In the genomic region with DNA sequence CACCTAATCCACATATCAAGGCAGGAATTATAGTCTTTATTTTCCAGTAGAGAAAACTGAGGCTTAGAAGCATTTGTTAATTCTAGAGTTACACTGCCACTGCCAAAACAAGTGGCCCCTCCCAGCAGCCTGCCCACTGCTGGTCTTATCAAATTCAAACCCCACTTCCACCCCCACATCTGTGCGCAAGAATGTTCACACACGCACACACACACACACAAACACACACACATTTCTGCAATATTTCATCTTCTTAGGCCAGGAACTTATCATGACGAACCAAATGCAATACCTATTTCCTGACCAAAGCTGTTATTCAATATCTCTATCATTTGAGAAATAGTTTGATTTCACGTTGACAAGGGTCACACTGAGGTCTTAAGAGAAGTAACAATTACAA, we compare ENCODE assay signal across 1 cellular context.
A peak's percentile ranks its signal among the peaks of the same experiment; 100 is the strongest.
TF ChIP-seq lines count a peak whose summit lies in the region.

No MANE protein-coding gene starts in this region.

TF ChIP-seq in K562, 482 proteins besides CTCF, POLR2A, EP300 and RAD21 (continued from another document and continues in another):
- TF ChIP-seq ZNF609 (CRISPR knock-in tag; IDR thresholded peaks at IDR 0.05; ENCODE audit: borderline replicate concordance) = no peak
- no peak for TF ChIP-seq ZNF282 (CRISPR knock-in tag; IDR thresholded peaks at IDR 0.05)
- TF ChIP-seq ARID1B (IDR thresholded peaks at IDR 0.05) = peak; percentile 75
- TF ChIP-seq RBM15 (IDR thresholded peaks at IDR 0.05; ENCODE audit: insufficient read depth, low read length) = no peak
- no peak for TF ChIP-seq RUNX1 (IDR thresholded peaks at IDR 0.05; ENCODE audit: low read depth)
- TF ChIP-seq ADNP (tag; IDR thresholded peaks at IDR 0.05) = no peak
- TF ChIP-seq KLF16 (IDR thresholded peaks at IDR 0.05) = no peak
- TF ChIP-seq NFATC3 (IDR thresholded peaks at IDR 0.05) = no peak
- TF ChIP-seq CCNT2 (IDR thresholded peaks at IDR 0.05; ENCODE audit: borderline replicate concordance, extremely low read depth, insufficient read length, low read depth, low read length) = no peak
- TF ChIP-seq BACH1 (tag; IDR thresholded peaks at IDR 0.05) = no peak
- TF ChIP-seq, protein P1, sequence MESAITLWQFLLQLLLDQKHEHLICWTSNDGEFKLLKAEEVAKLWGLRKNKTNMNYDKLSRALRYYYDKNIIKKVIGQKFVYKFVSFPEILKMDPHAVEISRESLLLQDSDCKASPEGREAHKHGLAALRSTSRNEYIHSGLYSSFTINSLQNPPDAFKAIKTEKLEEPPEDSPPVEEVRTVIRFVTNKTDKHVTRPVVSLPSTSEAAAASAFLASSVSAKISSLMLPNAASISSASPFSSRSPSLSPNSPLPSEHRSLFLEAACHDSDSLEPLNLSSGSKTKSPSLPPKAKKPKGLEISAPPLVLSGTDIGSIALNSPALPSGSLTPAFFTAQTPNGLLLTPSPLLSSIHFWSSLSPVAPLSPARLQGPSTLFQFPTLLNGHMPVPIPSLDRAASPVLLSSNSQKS (CRISPR knock-in tag; IDR thresholded peaks at IDR 0.05) = no peak
- TF ChIP-seq TAF15 (IDR thresholded peaks at IDR 0.05; ENCODE audit: low read depth, low read length) = no peak
- no peak for TF ChIP-seq ZNF354B (CRISPR knock-in tag; IDR thresholded peaks at IDR 0.05)
- TF ChIP-seq PTBP1 (IDR thresholded peaks at IDR 0.05; ENCODE audit: low read depth, low read length) = no peak
- TF ChIP-seq, protein P2, sequence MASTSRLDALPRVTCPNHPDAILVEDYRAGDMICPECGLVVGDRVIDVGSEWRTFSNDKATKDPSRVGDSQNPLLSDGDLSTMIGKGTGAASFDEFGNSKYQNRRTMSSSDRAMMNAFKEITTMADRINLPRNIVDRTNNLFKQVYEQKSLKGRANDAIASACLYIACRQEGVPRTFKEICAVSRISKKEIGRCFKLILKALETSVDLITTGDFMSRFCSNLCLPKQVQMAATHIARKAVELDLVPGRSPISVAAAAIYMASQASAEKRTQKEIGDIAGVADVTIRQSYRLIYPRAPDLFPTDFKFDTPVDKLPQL (IDR thresholded peaks at IDR 0.05; ENCODE audit: extremely low read depth, insufficient read length) = no peak
- TF ChIP-seq, protein P3, sequence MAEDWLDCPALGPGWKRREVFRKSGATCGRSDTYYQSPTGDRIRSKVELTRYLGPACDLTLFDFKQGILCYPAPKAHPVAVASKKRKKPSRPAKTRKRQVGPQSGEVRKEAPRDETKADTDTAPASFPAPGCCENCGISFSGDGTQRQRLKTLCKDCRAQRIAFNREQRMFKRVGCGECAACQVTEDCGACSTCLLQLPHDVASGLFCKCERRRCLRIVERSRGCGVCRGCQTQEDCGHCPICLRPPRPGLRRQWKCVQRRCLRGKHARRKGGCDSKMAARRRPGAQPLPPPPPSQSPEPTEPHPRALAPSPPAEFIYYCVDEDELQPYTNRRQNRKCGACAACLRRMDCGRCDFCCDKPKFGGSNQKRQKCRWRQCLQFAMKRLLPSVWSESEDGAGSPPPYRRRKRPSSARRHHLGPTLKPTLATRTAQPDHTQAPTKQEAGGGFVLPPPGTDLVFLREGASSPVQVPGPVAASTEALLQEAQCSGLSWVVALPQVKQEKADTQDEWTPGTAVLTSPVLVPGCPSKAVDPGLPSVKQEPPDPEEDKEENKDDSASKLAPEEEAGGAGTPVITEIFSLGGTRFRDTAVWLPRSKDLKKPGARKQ (CRISPR knock-in tag; IDR thresholded peaks at IDR 0.05) = no peak
- no peak for TF ChIP-seq NR2F6 (CRISPR knock-in tag; IDR thresholded peaks at IDR 0.05)
- TF ChIP-seq XRCC3 (IDR thresholded peaks at IDR 0.05) = no peak
- no peak for TF ChIP-seq HCFC1 (IDR thresholded peaks at IDR 0.05; ENCODE audit: low read depth, low read length)
- TF ChIP-seq, protein P4, sequence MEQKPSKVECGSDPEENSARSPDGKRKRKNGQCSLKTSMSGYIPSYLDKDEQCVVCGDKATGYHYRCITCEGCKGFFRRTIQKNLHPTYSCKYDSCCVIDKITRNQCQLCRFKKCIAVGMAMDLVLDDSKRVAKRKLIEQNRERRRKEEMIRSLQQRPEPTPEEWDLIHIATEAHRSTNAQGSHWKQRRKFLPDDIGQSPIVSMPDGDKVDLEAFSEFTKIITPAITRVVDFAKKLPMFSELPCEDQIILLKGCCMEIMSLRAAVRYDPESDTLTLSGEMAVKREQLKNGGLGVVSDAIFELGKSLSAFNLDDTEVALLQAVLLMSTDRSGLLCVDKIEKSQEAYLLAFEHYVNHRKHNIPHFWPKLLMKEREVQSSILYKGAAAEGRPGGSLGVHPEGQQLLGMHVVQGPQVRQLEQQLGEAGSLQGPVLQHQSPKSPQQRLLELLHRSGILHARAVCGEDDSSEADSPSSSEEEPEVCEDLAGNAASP (IDR thresholded peaks at IDR 0.05) = no peak
- no peak for TF ChIP-seq ZNF589 (CRISPR knock-in tag; IDR thresholded peaks at IDR 0.05; ENCODE audit: low read depth)
- no peak for TF ChIP-seq NCOA6 (IDR thresholded peaks at IDR 0.05)
- TF ChIP-seq NCOR1 (IDR thresholded peaks at IDR 0.05) = peak; percentile 45
- TF ChIP-seq, protein P5, sequence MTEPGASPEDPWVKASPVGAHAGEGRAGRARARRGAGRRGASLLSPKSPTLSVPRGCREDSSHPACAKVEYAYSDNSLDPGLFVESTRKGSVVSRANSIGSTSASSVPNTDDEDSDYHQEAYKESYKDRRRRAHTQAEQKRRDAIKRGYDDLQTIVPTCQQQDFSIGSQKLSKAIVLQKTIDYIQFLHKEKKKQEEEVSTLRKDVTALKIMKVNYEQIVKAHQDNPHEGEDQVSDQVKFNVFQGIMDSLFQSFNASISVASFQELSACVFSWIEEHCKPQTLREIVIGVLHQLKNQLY (CRISPR knock-in tag; conservative IDR thresholded peaks at IDR 0.05) = no peak
- no peak for TF ChIP-seq NELFE (IDR thresholded peaks at IDR 0.05; ENCODE audit: insufficient read depth, insufficient read length)
- no peak for TF ChIP-seq SMAD4 (CRISPR knock-in tag; conservative IDR thresholded peaks at IDR 0.05)
- TF ChIP-seq EP400 (IDR thresholded peaks at IDR 0.05) = peak; percentile 25; the same call in 1 of the 2 replicates
- TF ChIP-seq GABPA (tag; conservative IDR thresholded peaks at IDR 0.05; ENCODE audit: low read depth) = no peak
- TF ChIP-seq, protein P6, sequence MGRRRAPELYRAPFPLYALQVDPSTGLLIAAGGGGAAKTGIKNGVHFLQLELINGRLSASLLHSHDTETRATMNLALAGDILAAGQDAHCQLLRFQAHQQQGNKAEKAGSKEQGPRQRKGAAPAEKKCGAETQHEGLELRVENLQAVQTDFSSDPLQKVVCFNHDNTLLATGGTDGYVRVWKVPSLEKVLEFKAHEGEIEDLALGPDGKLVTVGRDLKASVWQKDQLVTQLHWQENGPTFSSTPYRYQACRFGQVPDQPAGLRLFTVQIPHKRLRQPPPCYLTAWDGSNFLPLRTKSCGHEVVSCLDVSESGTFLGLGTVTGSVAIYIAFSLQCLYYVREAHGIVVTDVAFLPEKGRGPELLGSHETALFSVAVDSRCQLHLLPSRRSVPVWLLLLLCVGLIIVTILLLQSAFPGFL (CRISPR knock-in tag; IDR thresholded peaks at IDR 0.05) = no peak
- TF ChIP-seq JUNB (CRISPR knock-in tag; conservative IDR thresholded peaks at IDR 0.05) = no peak
- TF ChIP-seq POLR2B (IDR thresholded peaks at IDR 0.05; ENCODE audit: low read depth, partially characterized antibody) = no peak
- TF ChIP-seq ZNF551 (CRISPR knock-in tag; IDR thresholded peaks at IDR 0.05) = no peak
- no peak for TF ChIP-seq HNRNPH1 (optimal IDR thresholded peaks at IDR 0.05; ENCODE audit: low read depth, low read length)
- TF ChIP-seq CBX1 (IDR thresholded peaks at IDR 0.05; ENCODE audit: low read depth) = no peak
- TF ChIP-seq BRF1 (IDR thresholded peaks at IDR 0.05; ENCODE audit: borderline replicate concordance, extremely low read depth, insufficient read length) = no peak
- TF ChIP-seq ATF7 (IDR thresholded peaks at IDR 0.05) = no peak
- no peak for TF ChIP-seq MECOM (CRISPR knock-in tag; IDR thresholded peaks at IDR 0.05)
- TF ChIP-seq ARNT (IDR thresholded peaks at IDR 0.05) = peak in 1 of 2 experiments; percentile 52; a peak in 1 of 4 replicates
- TF ChIP-seq CBFA2T2 (conservative IDR thresholded peaks at IDR 0.05) = peak; percentile 49
- no peak for TF ChIP-seq ELF4 (CRISPR knock-in tag; IDR thresholded peaks at IDR 0.05)
- no peak for TF ChIP-seq SIN3A (IDR thresholded peaks at IDR 0.05; ENCODE audit: borderline replicate concordance in 2 of 2, control insufficient read depth in 1 of 2, low read depth in 2 of 2, low read length in 2 of 2)
- no peak for TF ChIP-seq CBX5 (IDR thresholded peaks at IDR 0.05; ENCODE audit: borderline replicate concordance, low read depth)
- TF ChIP-seq, protein P7, sequence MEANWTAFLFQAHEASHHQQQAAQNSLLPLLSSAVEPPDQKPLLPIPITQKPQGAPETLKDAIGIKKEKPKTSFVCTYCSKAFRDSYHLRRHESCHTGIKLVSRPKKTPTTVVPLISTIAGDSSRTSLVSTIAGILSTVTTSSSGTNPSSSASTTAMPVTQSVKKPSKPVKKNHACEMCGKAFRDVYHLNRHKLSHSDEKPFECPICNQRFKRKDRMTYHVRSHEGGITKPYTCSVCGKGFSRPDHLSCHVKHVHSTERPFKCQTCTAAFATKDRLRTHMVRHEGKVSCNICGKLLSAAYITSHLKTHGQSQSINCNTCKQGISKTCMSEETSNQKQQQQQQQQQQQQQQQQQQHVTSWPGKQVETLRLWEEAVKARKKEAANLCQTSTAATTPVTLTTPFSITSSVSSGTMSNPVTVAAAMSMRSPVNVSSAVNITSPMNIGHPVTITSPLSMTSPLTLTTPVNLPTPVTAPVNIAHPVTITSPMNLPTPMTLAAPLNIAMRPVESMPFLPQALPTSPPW (CRISPR knock-in tag; IDR thresholded peaks at IDR 0.05) = peak; percentile 58
- no peak for TF ChIP-seq NBN (IDR thresholded peaks at IDR 0.05; ENCODE audit: low read depth)
- TF ChIP-seq ZNF232 (CRISPR knock-in tag; IDR thresholded peaks at IDR 0.05) = no peak
- TF ChIP-seq IRF9 (tag; IDR thresholded peaks at IDR 0.05) = no peak
- TF ChIP-seq NR1H2 (CRISPR knock-in tag; IDR thresholded peaks at IDR 0.05) = no peak
- TF ChIP-seq ZNF146 (CRISPR knock-in tag; IDR thresholded peaks at IDR 0.05; ENCODE audit: unreplicated experiment) = no peak
- TF ChIP-seq, protein P8, sequence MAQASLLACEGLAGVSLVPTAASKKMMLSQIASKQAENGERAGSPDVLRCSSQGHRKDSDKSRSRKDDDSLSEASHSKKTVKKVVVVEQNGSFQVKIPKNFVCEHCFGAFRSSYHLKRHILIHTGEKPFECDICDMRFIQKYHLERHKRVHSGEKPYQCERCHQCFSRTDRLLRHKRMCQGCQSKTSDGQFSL (CRISPR knock-in tag; IDR thresholded peaks at IDR 0.05) = no peak
- TF ChIP-seq, protein P8 (tag; IDR thresholded peaks at IDR 0.05) = no peak
- TF ChIP-seq ERF (CRISPR knock-in tag; IDR thresholded peaks at IDR 0.05) = no peak
- TF ChIP-seq CREM (IDR thresholded peaks at IDR 0.05; ENCODE audit: low read depth) = peak; percentile 40; the same call in 1 of the 2 replicates
- TF ChIP-seq SREBF2 (CRISPR knock-in tag; IDR thresholded peaks at IDR 0.05) = no peak
- TF ChIP-seq, protein P9, sequence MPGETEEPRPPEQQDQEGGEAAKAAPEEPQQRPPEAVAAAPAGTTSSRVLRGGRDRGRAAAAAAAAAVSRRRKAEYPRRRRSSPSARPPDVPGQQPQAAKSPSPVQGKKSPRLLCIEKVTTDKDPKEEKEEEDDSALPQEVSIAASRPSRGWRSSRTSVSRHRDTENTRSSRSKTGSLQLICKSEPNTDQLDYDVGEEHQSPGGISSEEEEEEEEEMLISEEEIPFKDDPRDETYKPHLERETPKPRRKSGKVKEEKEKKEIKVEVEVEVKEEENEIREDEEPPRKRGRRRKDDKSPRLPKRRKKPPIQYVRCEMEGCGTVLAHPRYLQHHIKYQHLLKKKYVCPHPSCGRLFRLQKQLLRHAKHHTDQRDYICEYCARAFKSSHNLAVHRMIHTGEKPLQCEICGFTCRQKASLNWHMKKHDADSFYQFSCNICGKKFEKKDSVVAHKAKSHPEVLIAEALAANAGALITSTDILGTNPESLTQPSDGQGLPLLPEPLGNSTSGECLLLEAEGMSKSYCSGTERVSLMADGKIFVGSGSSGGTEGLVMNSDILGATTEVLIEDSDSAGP (CRISPR knock-in tag; IDR thresholded peaks at IDR 0.05) = no peak
